Comparison of ENCODE assay signal across 10 cellular contexts in the genomic region with DNA sequence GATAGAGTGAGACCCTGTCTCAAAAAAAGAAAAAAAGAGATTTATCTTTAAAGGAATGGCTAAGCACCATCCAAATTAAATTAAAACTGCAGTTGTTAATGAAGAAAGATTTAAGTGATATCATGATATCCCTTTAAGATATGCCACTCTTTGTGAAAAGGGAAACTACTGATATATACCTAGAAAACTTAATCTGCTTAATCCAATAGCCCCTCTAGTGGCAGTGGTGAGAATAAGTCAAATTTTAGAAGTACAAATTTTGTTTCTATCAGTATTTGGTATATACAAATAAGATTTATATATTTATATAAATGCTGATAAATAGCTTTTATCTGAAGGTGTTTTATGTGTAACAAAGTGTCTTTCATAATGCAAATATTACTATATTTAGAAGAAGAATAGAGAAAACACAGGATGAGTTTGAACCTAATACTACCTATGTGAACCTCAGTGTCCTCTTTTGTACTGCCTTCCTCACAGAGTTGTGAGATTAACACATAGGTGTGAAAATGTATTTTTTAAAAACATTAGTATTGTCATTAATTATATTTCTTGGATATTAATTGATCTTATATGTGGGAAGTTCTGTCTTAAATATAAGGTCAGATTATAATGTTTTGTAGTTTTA. TPM values are rescaled to one million over a fixed set of nuclear protein-coding genes. Genes with fewer than 3 reads are reported as not detected.
DNase-seq lines count a peak whose midpoint lies in the region; ATAC-seq, FAIRE-seq and TF ChIP-seq lines count a peak whose summit lies in the region.
"Had no signal": no experiment of that assay in that cellular context is flagged by ENCODE, and none has a peak within 500 bp of the region (broad histone marks: within the 10 kb centered on the region; RNA-seq: fewer than 3 reads in every experiment).

No MANE protein-coding gene starts in this region.

- H3K27me3 Mint-ChIP-seq in CD4-positive, alpha-beta T cell = no peaks in the 10 kb centered on the region
- H3K27me3 Mint-ChIP-seq: activated naive CD8-positive, alpha-beta T cell treated with anti-CD3 and anti-CD28 coated beads for 36 hours had no signal

- H3K4me3 ChIP-seq in IMR-90 (ENCODE audit: insufficient read depth, low read depth, low read length) = no peak overlapping the region
- no peak overlapping the region for H3K4me3 ChIP-seq in adrenal gland

- no peaks in the 10 kb centered on the region for H3K9me1 ChIP-seq in IMR-90 (ENCODE audit: insufficient read depth, low read length)

- no peaks in the 10 kb centered on the region for H3K4me1 Mint-ChIP-seq in CD4-positive, alpha-beta T cell (ENCODE audit: low read depth)

- no peak overlapping the region for H2BK15ac ChIP-seq in IMR-90 (ENCODE audit: low read depth, low read length)

- TF ChIP-seq RAD21 in IMR-90 (IDR thresholded peaks at IDR 0.05; ENCODE audit: low read length) = peak; percentile 54

- no peak overlapping the region for H3K23ac ChIP-seq in IMR-90 (ENCODE audit: low read depth, low read length)

- H2BK120ac ChIP-seq in IMR-90 (ENCODE audit: low read depth, low read length) = no peak overlapping the region

- no peak overlapping the region for H2BK5ac ChIP-seq in IMR-90 (ENCODE audit: low read depth, low read length, poor library complexity, severe bottlenecking)

- H2BK20ac ChIP-seq in IMR-90 (ENCODE audit: low read depth, low read length) = no peak overlapping the region

- no peak overlapping the region for H4K91ac ChIP-seq in IMR-90 (ENCODE audit: insufficient read depth, low read depth, low read length)

- H3K4me3 Mint-ChIP-seq in CD4-positive, alpha-beta T cell = no peak overlapping the region
- H3K4me3 Mint-ChIP-seq: activated naive CD8-positive, alpha-beta T cell treated with anti-CD3 and anti-CD28 coated beads for 36 hours had no signal

- H3K36me3 ChIP-seq in IMR-90 (ENCODE audit: control insufficient read depth, insufficient read depth, low read length) (no peaks in the 10 kb centered on the region), adrenal gland (replicated peaks in 1 of 2) (no peaks in the 10 kb centered on the region)
- H3K36me3 ChIP-seq: neutrophil had no signal

- no TSS peak for BruUV-seq in IMR-90 (replicated peaks; lab: Mats Ljungman, UMichigan)

- H4K5ac ChIP-seq in IMR-90 (ENCODE audit: low read depth, low read length) = no peak overlapping the region

- H3K4me2 ChIP-seq in IMR-90 (ENCODE audit: low read depth, low read length) = no peak overlapping the region

- intact Hi-C loops in CD4-positive, alpha-beta T cell (cut with DNase I, micrococcal nuclease) = no loop called here
- intact Hi-C loops in IMR-90 (cut with micrococcal nuclease) (loop anchor here (5.0 kb wide), 2 partner anchors 641 to 781 kb away; no protein-coding TSS in a partner anchor), adrenal gland (cut with DNase I) (no loop called here), sciatic nerve (cut with DNase I) (no loop called here)

- H3K9me3 ChIP-seq in CD4-positive, alpha-beta T cell (ENCODE audit: control insufficient read depth, low read length) = no peaks in the 10 kb centered on the region
- H3K9me3 ChIP-seq in IMR-90 (ENCODE audit: control insufficient read depth, insufficient read depth, low read length) = no peaks in the 10 kb centered on the region
- H3K9me3 ChIP-seq in adrenal gland (replicated peaks in 1 of 3) = no peaks in the 10 kb centered on the region
- H3K9me3 ChIP-seq: neutrophil had no signal

- H3K18ac ChIP-seq in IMR-90 (ENCODE audit: low read depth, low read length) = no peak overlapping the region

- no peak overlapping the region for H2AK9ac ChIP-seq in IMR-90 (replicated peaks; ENCODE audit: low read depth, low read length, poor library complexity)

- H3K9ac ChIP-seq in IMR-90 (ENCODE audit: low read depth, low read length) = no peak overlapping the region

- no peak for FAIRE-seq in GM19239 (lab: Jason Lieb, UNC)

- no peak for DNase-seq in CD4-positive, alpha-beta T cell
- DNase-seq in IMR-90 (peak; percentile 22), adrenal gland (no peak), left lobe of liver (ENCODE audit: low spot score) (no peak), GM19239 (ENCODE audit: insufficient read length, low spot score) (no peak), sciatic nerve (ENCODE audit: low spot score) (no peak), SHP77 (lab: John Stamatoyannopoulos, UW) (no peak)
- DNase-seq: activated naive CD8-positive, alpha-beta T cell treated with anti-CD3 and anti-CD28 coated beads for 36 hours had no signal

- POLR2A ChIA-PET in CD4-positive, alpha-beta T cell (lab: Charles Lee) = no interaction called here
- POLR2A ChIA-PET in IMR-90 (lab: Charles Lee; ENCODE audit: unreplicated experiment) = no interaction called here

- H4K20me1 ChIP-seq in IMR-90 (ENCODE audit: insufficient read depth, low read length) = no peaks in the 10 kb centered on the region

- no peak overlapping the region for H2AK5ac ChIP-seq in IMR-90 (ENCODE audit: low read depth, low read length)

- dilution Hi-C loops in IMR-90 (cut with HindIII; ENCODE audit: low sequenced_read_pairs, unreplicated experiment) = no loop called here

- peaks cover 14% of the 10 kb centered on the region for H3K36me3 Mint-ChIP-seq in CD4-positive, alpha-beta T cell (ENCODE audit: low read depth)

- H3K27me3 ChIP-seq in CD4-positive, alpha-beta T cell (ENCODE audit: control insufficient read depth, insufficient read depth, low read length) = no peaks in the 10 kb centered on the region
- H3K27me3 ChIP-seq in IMR-90 (ENCODE audit: control insufficient read depth, insufficient read depth, low read length) = no peaks in the 10 kb centered on the region
- H3K27me3 ChIP-seq in adrenal gland = no peaks in the 10 kb centered on the region
- H3K27me3 ChIP-seq: neutrophil had no signal

- TF ChIP-seq CTCF in CD4-positive, alpha-beta T cell (IDR thresholded peaks at IDR 0.05) = peak; percentile 19
- TF ChIP-seq CTCF in IMR-90 (conservative IDR thresholded peaks at IDR 0.05; ENCODE audit: low read depth, low read length) = peak; percentile 57
- peak; percentile 15 to 54 (median 36) for TF ChIP-seq CTCF in adrenal gland (IDR thresholded peaks at IDR 0.05)

- no peaks in the 10 kb centered on the region for H3K79me1 ChIP-seq in IMR-90 (ENCODE audit: low read depth in 1 of 2, low read length in 2 of 2)

- H3K56ac ChIP-seq in IMR-90 (ENCODE audit: extremely low read depth, insufficient read depth, low read length) = no peak overlapping the region

- CTCF ChIA-PET in CD4-positive, alpha-beta T cell (lab: Charles Lee) = no interaction called here
- CTCF ChIA-PET in IMR-90 (lab: Yijun Ruan, JAX) = interaction anchor here (0.6 to 0.9 kb wide), 2 partner anchors 10 to 488 kb away, joined by 3 read pairs; no protein-coding TSS in a partner anchor

- H4K8ac ChIP-seq in IMR-90 (ENCODE audit: low read depth in 2 of 2, low read length in 2 of 2) = no peak overlapping the region

- no peaks in the 10 kb centered on the region for H3K4me1 ChIP-seq in IMR-90 (ENCODE audit: control insufficient read depth, insufficient read depth, low read length)
- H3K4me1 ChIP-seq in adrenal gland (replicated peaks in 1 of 2) = peaks cover 5 to 9% of the 10 kb centered on the region in 2 donors

- ATAC-seq in CD4-positive, alpha-beta T cell (ENCODE audit: poor library complexity) = no peak
- ATAC-seq in IMR-90 (ENCODE audit: low read depth) (no peak), left lobe of liver (peak; percentile 63), HG03135 (IDR thresholded peaks at IDR 0.05; ENCODE audit: unreplicated experiment) (no peak), sciatic nerve (no peak)

- no peak overlapping the region for H3K27ac Mint-ChIP-seq in CD4-positive, alpha-beta T cell
- H3K27ac Mint-ChIP-seq: activated naive CD8-positive, alpha-beta T cell treated with anti-CD3 and anti-CD28 coated beads for 36 hours had no signal

- no peak overlapping the region for H3K27ac ChIP-seq in CD4-positive, alpha-beta T cell (ENCODE audit: low read depth, low read length)
- H3K27ac ChIP-seq in IMR-90 (ENCODE audit: insufficient read depth, low read length) (no peak overlapping the region), adrenal gland (no peak overlapping the region)
- H3K27ac ChIP-seq: neutrophil had no signal

- H3K9me3 Mint-ChIP-seq in CD4-positive, alpha-beta T cell = no peaks in the 10 kb centered on the region

- H3K14ac ChIP-seq in IMR-90 (replicated peaks; ENCODE audit: low read depth, low read length) = no peak overlapping the region

- TF ChIP-seq POLR2A in IMR-90 (IDR thresholded peaks at IDR 0.05; ENCODE audit: low read depth, low read length) (no peak), adrenal gland (IDR thresholded peaks at IDR 0.05) (no peak)

- in situ Hi-C loops in IMR-90 (cut with MboI; ENCODE audit: low sequenced_read_pairs) = no loop called here

- no peak overlapping the region for H2AFZ ChIP-seq in IMR-90 (replicated peaks; ENCODE audit: low read length, poor library complexity)

- no peak overlapping the region for H3K4ac ChIP-seq in IMR-90 (ENCODE audit: low read depth, low read length)

TF ChIP-seq in IMR-90, 13 proteins besides CTCF, POLR2A, EP300 and RAD21:
- TF ChIP-seq SMC3 (IDR thresholded peaks at IDR 0.05; ENCODE audit: low read depth, low read length) (peak; percentile 25; the same call in 1 of the 2 replicates), BHLHE40 (IDR thresholded peaks at IDR 0.05; ENCODE audit: low read depth, low read length) (no peak)
- TF ChIP-seq, protein P1, sequence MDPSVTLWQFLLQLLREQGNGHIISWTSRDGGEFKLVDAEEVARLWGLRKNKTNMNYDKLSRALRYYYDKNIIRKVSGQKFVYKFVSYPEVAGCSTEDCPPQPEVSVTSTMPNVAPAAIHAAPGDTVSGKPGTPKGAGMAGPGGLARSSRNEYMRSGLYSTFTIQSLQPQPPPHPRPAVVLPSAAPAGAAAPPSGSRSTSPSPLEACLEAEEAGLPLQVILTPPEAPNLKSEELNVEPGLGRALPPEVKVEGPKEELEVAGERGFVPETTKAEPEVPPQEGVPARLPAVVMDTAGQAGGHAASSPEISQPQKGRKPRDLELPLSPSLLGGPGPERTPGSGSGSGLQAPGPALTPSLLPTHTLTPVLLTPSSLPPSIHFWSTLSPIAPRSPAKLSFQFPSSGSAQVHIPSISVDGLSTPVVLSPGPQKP (IDR thresholded peaks at IDR 0.05; ENCODE audit: borderline replicate concordance, low read depth, low read length) = no peak
- TF ChIP-seq, protein P2, sequence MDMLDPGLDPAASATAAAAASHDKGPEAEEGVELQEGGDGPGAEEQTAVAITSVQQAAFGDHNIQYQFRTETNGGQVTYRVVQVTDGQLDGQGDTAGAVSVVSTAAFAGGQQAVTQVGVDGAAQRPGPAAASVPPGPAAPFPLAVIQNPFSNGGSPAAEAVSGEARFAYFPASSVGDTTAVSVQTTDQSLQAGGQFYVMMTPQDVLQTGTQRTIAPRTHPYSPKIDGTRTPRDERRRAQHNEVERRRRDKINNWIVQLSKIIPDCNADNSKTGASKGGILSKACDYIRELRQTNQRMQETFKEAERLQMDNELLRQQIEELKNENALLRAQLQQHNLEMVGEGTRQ (IDR thresholded peaks at IDR 0.05; ENCODE audit: low read depth, low read length) = no peak
TF ChIP-seq in IMR-90: peak in this region for 1.

RNA-seq across cellular contexts. Expression of gene GARIN2, which starts 51.4 kb away (rescaled TPM):
- total RNA-seq in CD4-positive, alpha-beta T cell = not detected
- total RNA-seq in IMR-90 (2012; rRNA removed) (not detected in 2 replicates), adrenal gland (not detected), left lobe of liver (0.13 TPM), sciatic nerve (not detected)
- polyA plus RNA-seq in IMR-90 (2012; rRNA removed) (not detected in 2 replicates), adrenal gland (under 1 TPM in 2 of 3 donors, not detected in 1; 0.07 to 0.48 TPM)
- polyA plus RNA-seq in IMR-90 (2012; cell fraction: cytosol; rRNA removed) = not detected in 2 replicates
- polyA plus RNA-seq in IMR-90 (2012; cell fraction: nucleus; rRNA removed; ENCODE audit: low replicate concordance) = 0.10 TPM in 2 replicates
- total RNA-seq: activated naive CD8-positive, alpha-beta T cell treated with anti-CD3 and anti-CD28 coated beads for 36 hours had no signal
